Comparison of ENCODE assay signal across 9 cellular contexts in genomic region chr4:72468904-72469502, GRCh38.
DNase-seq lines count a peak whose midpoint lies in the region; ATAC-seq and TF ChIP-seq lines count a peak whose summit lies in the region.
"Had no signal": no experiment of that assay in that cellular context is flagged by ENCODE, and none has a peak within 500 bp of the region (broad histone marks: within the 10 kb centered on the region; RNA-seq: fewer than 3 reads in every experiment).

No MANE protein-coding gene starts in this region.

- H3K27ac ChIP-seq in 22Rv1 = no peak overlapping the region
- H3K27ac ChIP-seq in coronary artery = no peak overlapping the region

- TF ChIP-seq CTCF in 22Rv1 (IDR thresholded peaks at IDR 0.05) (peak; percentile 80), GM12872 (IDR thresholded peaks at IDR 0.05; ENCODE audit: insufficient read depth, low read depth, low read length) (peak; percentile 26; the same call in 1 of the 3 replicates), foreskin fibroblast (IDR thresholded peaks at IDR 0.05; ENCODE audit: low read depth, low read length) (peak; percentile 10), coronary artery (IDR thresholded peaks at IDR 0.05) (no peak)

- no peak for ATAC-seq in HG02588 (IDR thresholded peaks at IDR 0.05; ENCODE audit: unreplicated experiment)

- DNase-seq in RPMI7951 (ENCODE audit: low read depth) = peak; percentile 5
- DNase-seq in foreskin fibroblast = peak in 1 of 2 donors; percentile 45
- no peak for DNase-seq in coronary artery (ENCODE audit: low spot score)
- DNase-seq in hypothalamus (lab: John Stamatoyannopoulos, UW) = no peak
- no peak for DNase-seq in AG08396 (ENCODE audit: low spot score)
- DNase-seq: islet precursor cell had no signal

- no peak overlapping the region for H3K4me3 ChIP-seq in foreskin fibroblast (ENCODE audit: low read depth in 1 of 2, low read length in 2 of 2)
- no peak overlapping the region for H3K4me3 ChIP-seq in coronary artery
